In genomic region chr14:73644531-73645247, GRCh38 we compare ENCODE assay signal across 1 cellular context.
TF ChIP-seq lines count a peak whose summit lies in the region.

Gene DNAL1 (plus strand): TSS chr14:73644986. CDS start chr14:73645040, 54 bp downstream.

TF ChIP-seq in SK-N-SH, 30 proteins besides CTCF, POLR2A, EP300 and RAD21 (continued from another document):
- TF ChIP-seq USF2 (IDR thresholded peaks at IDR 0.05; ENCODE audit: borderline replicate concordance, low read depth, low read length), result no peak
